Comparison of ENCODE assay signal across 15 cellular contexts in the genomic region with DNA sequence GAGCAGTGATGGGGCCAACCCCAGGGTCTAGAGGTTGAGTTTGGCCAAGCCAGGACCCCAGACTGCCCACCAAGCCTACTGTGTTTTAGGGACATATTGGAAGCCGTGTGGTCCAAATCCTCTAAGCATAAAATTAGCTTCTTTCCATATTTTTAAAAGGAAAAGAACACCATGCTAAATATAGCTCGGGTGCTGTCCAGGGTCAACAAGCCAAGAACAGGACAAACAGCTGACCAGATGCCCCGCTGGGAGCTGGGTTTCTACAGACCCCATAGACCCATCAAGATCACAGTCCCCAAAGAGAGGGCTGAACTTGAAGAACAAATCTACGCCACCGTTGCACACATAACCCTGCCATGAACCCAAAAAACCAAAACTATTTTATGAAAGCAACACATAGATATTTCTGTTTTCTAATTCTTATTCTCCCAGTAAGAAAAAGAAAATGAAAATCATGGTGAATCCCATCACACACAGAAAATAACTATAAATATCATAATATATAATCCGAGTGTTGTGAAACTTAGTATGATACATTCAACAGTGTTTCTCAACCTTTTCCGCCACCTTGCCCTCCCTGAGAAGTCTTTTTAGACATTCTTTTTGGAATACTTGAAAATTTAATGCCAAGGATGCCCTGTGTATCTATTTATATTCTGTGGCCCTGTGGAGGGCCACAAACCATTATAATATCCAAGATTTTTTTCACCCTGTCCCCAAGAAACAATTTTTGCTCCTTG. TPM values are rescaled to one million over a fixed set of nuclear protein-coding genes. Genes with fewer than 3 reads are reported as not detected.
"Had no signal": no experiment of that assay in that cellular context is flagged by ENCODE, and none has a peak within 500 bp of the region (broad histone marks: within the 10 kb centered on the region; RNA-seq: fewer than 3 reads in every experiment).

No MANE protein-coding gene starts in this region.

- H3K27ac ChIP-seq: brain microvascular endothelial cell had no signal

- H3K36me3 ChIP-seq: brain microvascular endothelial cell, transverse colon had no signal

- H3K9me3 ChIP-seq: transverse colon had no signal

- H3K27me3 ChIP-seq: brain microvascular endothelial cell, transverse colon had no signal

- DNase-seq: activated B cell treated with CpG ODN at 0.5 μM for 24 hours; activated CD4-positive, alpha-beta T cell treated with anti-CD3 and anti-CD28 coated beads for 48 hours; activated CD8-positive, alpha-beta T cell treated with anti-CD3 and anti-CD28 coated beads for 36 hours; activated effector memory CD4-positive, alpha-beta T cell treated with Interleukin-2 at 50 U/mL for 16 hours; activated T-cell treated with anti-CD3 and anti-CD28 coated beads, Interleukin-2, amount 50 U/mL, for 4 hours; amygdala; brain microvascular endothelial cell; effector memory CD4-positive, alpha-beta T cell; foreskin melanocyte; midbrain; T-helper 2 cell; transverse colon had no signal

- ATAC-seq: activated CD8-positive, alpha-beta T cell treated with anti-CD3 and anti-CD28 coated beads for 36 hours; activated naive CD4-positive, alpha-beta T cell treated with anti-CD3 and anti-CD28 coated beads, Interleukin-2, amount 50 U/mL, for 72 hours; activated T-cell treated with anti-CD3 and anti-CD28 coated beads, Interleukin-2, amount 50 U/mL, for 4 hours; stimulated activated memory B cell treated with anti-CD40 and anti-IgM and Interleukin-4, amounts not matched to agents 10 μg/mL and 1 μg/mL and 100 μg/mL, for 72 hours had no signal

- H3K4me3 ChIP-seq: lung, transverse colon had no signal

RNA-seq across cellular contexts. Expression of gene FHAD1, which starts 36.2 kb away (rescaled TPM):
- total RNA-seq: activated B cell treated with CpG ODN at 0.5 μM for 24 hours had no signal

RNA-seq across cellular contexts. Expression of gene TMEM51, which starts 57.3 kb away (rescaled TPM):
- total RNA-seq: activated B cell treated with CpG ODN at 0.5 μM for 24 hours; activated CD8-positive, alpha-beta T cell treated with anti-CD3 and anti-CD28 coated beads for 36 hours had no signal
